Comparison of ENCODE assay signal across 34 cellular contexts in genomic region chr10:44400553-44400952, GRCh38. TPM values are rescaled to one million over a fixed set of nuclear protein-coding genes. Genes with fewer than 3 reads are reported as not detected.
"Had no signal": no experiment of that assay in that cellular context is flagged by ENCODE, and none has a peak within 500 bp of the region (broad histone marks: within the 10 kb centered on the region; RNA-seq: fewer than 3 reads in every experiment).

No MANE protein-coding gene starts in this region.

- H3K4me1 ChIP-seq: adrenal gland, esophagus squamous epithelium, right lobe of liver, uterus had no signal

- H3K27ac Mint-ChIP-seq: activated CD4-positive, alpha-beta memory T cell treated with anti-CD3 and anti-CD28 coated beads for 36 hours; activated CD4-positive, alpha-beta T cell treated with anti-CD3 and anti-CD28 coated beads, Interleukin-2, amount 10 ng/mL, durations not matched to agents 24 days and 14 days; activated naive CD4-positive, alpha-beta T cell treated with anti-CD3 and anti-CD28 coated beads for 36 hours; activated naive CD8-positive, alpha-beta T cell treated with anti-CD3 and anti-CD28 coated beads for 36 hours; activated T-helper 1 cell treated with anti-CD3 and anti-CD28 coated beads, Interleukin-12 subunit alpha, Interleukin-12 subunit beta, Interleukin-2, Interleukin-4 antibody, amounts not matched to agents 30 ng/mL and 10 ng/mL and 1 ng/mL, durations not matched to agents 14 hours and 24 hours and 36 hours; mesothelial cell of epicardium; type B pancreatic cell had no signal

- H3K9me3 Mint-ChIP-seq: activated CD4-positive, alpha-beta memory T cell treated with anti-CD3 and anti-CD28 coated beads for 36 hours; activated CD4-positive, alpha-beta T cell treated with anti-CD3 and anti-CD28 coated beads, Interleukin-2, amount 10 ng/mL, durations not matched to agents 24 days and 14 days; activated naive CD4-positive, alpha-beta T cell treated with anti-CD3 and anti-CD28 coated beads for 36 hours; activated naive CD8-positive, alpha-beta T cell treated with anti-CD3 and anti-CD28 coated beads for 36 hours; activated T-helper 1 cell treated with anti-CD3 and anti-CD28 coated beads, Interleukin-12 subunit alpha, Interleukin-12 subunit beta, Interleukin-2, Interleukin-4 antibody, amounts not matched to agents 30 ng/mL and 10 ng/mL and 1 ng/mL, durations not matched to agents 14 hours and 24 hours and 36 hours; type B pancreatic cell had no signal

- H3K27me3 ChIP-seq: adrenal gland, body of pancreas, right lobe of liver, uterus had no signal

- FAIRE-seq: colon had no signal

- H3K36me3 ChIP-seq: adrenal gland, esophagus squamous epithelium, heart right ventricle, right lobe of liver, thoracic aorta, uterus, WERI-Rb-1 had no signal

- H3K4me3 Mint-ChIP-seq: activated CD4-positive, alpha-beta memory T cell treated with anti-CD3 and anti-CD28 coated beads for 36 hours; activated CD4-positive, alpha-beta T cell treated with anti-CD3 and anti-CD28 coated beads, Interleukin-2, amount 10 ng/mL, durations not matched to agents 24 days and 14 days; activated naive CD4-positive, alpha-beta T cell treated with anti-CD3 and anti-CD28 coated beads for 36 hours; activated naive CD8-positive, alpha-beta T cell treated with anti-CD3 and anti-CD28 coated beads for 36 hours; activated T-helper 1 cell treated with anti-CD3 and anti-CD28 coated beads, Interleukin-12 subunit alpha, Interleukin-12 subunit beta, Interleukin-2, Interleukin-4 antibody, amounts not matched to agents 30 ng/mL and 10 ng/mL and 1 ng/mL, durations not matched to agents 14 hours and 24 hours and 36 hours; immature natural killer cell; mesothelial cell of epicardium; naive B cell; type B pancreatic cell had no signal

- H3K4me3 ChIP-seq: adrenal gland, body of pancreas, esophagus squamous epithelium, heart right ventricle, right lobe of liver, skin epidermis, thoracic aorta, uterus had no signal

- H3K4me1 Mint-ChIP-seq: activated CD4-positive, alpha-beta T cell treated with anti-CD3 and anti-CD28 coated beads, Interleukin-2, amount 10 ng/mL, durations not matched to agents 24 days and 14 days; activated naive CD8-positive, alpha-beta T cell treated with anti-CD3 and anti-CD28 coated beads for 36 hours; naive B cell had no signal

- H3K36me3 Mint-ChIP-seq: activated CD4-positive, alpha-beta memory T cell treated with anti-CD3 and anti-CD28 coated beads for 36 hours; activated naive CD8-positive, alpha-beta T cell treated with anti-CD3 and anti-CD28 coated beads for 36 hours; immature natural killer cell; mesothelial cell of epicardium; naive B cell; type B pancreatic cell had no signal

- DNase-seq: activated CD4-positive, alpha-beta memory T cell treated with anti-CD3 and anti-CD28 coated beads for 36 hours; activated CD4-positive, alpha-beta T cell treated with anti-CD3 and anti-CD28 coated beads, Interleukin-2, amount 10 ng/mL, durations not matched to agents 24 days and 14 days; activated CD4-positive, CD25-positive, alpha-beta regulatory T cell treated with anti-CD3 and anti-CD28 coated beads, Interleukin-2, amount 50 U/mL, for 72 hours; activated CD8-positive, alpha-beta memory T cell treated with anti-CD3 and anti-CD28 coated beads, Interleukin-2, amount 50 U/mL, for 4 hours; activated effector memory CD4-positive, alpha-beta T cell treated with anti-CD3 and anti-CD28 coated beads, Interleukin-2, amount 50 U/mL, for 16 hours; activated naive CD4-positive, alpha-beta T cell treated with anti-CD3 and anti-CD28 coated beads for 36 hours; activated naive CD8-positive, alpha-beta T cell treated with anti-CD3 and anti-CD28 coated beads for 36 hours; activated T-cell treated with anti-CD3 and anti-CD28 coated beads, Interleukin-2, amount 50 U/mL, for 1 hour; body of pancreas; dermis blood vessel endothelial cell; effector CD4-positive, alpha-beta T cell; esophagus squamous epithelium; foreskin melanocyte; heart right ventricle; immature natural killer cell; kidney; naive B cell; posterior cingulate gyrus; right lobe of liver; stimulated activated CD4-positive, alpha-beta T cell treated with anti-CD3 and anti-CD28 coated beads, Interleukin-12 subunit alpha, Interleukin-12 subunit beta, amount 100 ng/mL, for 4 hours; stimulated activated CD4-positive, alpha-beta T cell treated with anti-CD3 and anti-CD28 coated beads, Interleukin-4, amount 100 ng/mL, for 1 hour; stimulated activated naive CD8-positive, alpha-beta T cell treated with anti-CD3 and anti-CD28 coated beads, Interleukin-15, Interleukin-2, amounts not matched to agents 100 U/mL and 50 U/mL, for 24 hours; uterus; WERI-Rb-1 had no signal

- H3K27ac ChIP-seq: adrenal gland, body of pancreas, epithelial cell of prostate, esophagus squamous epithelium, heart right ventricle, right lobe of liver, skin epidermis, thoracic aorta, uterus, WERI-Rb-1 had no signal

- H3K9me3 ChIP-seq: adrenal gland, body of pancreas, right lobe of liver, thoracic aorta, uterus had no signal

- ATAC-seq: body of pancreas, heart right ventricle, right lobe of liver had no signal

RNA-seq across cellular contexts. Expression of gene CXCL12, which starts 15.7 kb away (rescaled TPM):
- total RNA-seq: activated CD4-positive, alpha-beta memory T cell treated with anti-CD3 and anti-CD28 coated beads for 36 hours; activated CD4-positive, alpha-beta T cell treated with anti-CD3 and anti-CD28 coated beads, Interleukin-2, amount 10 ng/mL, durations not matched to agents 24 days and 14 days; activated CD8-positive, alpha-beta memory T cell treated with anti-CD3 and anti-CD28 coated beads for 36 hours; activated naive CD4-positive, alpha-beta T cell treated with anti-CD3 and anti-CD28 coated beads for 36 hours; activated naive CD8-positive, alpha-beta T cell treated with anti-CD3 and anti-CD28 coated beads for 36 hours; activated T-helper 1 cell treated with anti-CD3 and anti-CD28 coated beads, Interleukin-12 subunit alpha, Interleukin-12 subunit beta, Interleukin-2, Interleukin-4 antibody, amounts not matched to agents 30 ng/mL and 10 ng/mL and 1 ng/mL, durations not matched to agents 14 hours and 24 hours and 36 hours; T-helper 1 cell treated with Interleukin-12 subunit alpha and Interleukin-12 subunit beta and Interleukin-4 antibody, amounts not matched to agents 30 ng/mL and 1 ng/mL, for 36 hours had no signal
- polyA plus RNA-seq: immature natural killer cell had no signal
